ENCODE assay signal across 1 cellular context in the genomic region with DNA sequence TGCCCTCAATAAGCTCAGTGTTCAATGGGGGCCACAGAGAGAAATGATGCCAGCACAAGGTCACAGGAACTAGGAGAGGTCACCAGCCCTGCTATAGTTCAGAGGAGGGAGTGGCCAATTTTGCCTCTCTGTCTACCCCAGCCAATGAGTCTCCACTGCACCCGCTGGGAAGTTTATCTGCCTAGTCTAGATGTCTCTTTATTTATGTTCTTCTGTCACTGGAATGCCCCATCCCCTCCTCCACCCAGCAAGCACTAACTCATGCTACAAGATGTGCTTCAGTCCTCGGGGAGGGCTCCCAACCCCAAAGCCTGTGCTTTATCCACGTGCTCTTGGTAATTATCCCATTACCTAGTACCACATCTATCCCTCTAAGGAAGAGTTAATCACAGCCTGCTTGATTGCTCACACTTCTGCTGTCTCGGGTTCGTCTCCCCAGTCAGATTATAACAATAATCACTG.
TF ChIP-seq lines count a peak whose summit lies in the region.

No MANE protein-coding gene starts in this region.

TF ChIP-seq in K562, 482 proteins besides CTCF, POLR2A, EP300 and RAD21 (continued from another document and continues in another):
- TF ChIP-seq, protein P1, sequence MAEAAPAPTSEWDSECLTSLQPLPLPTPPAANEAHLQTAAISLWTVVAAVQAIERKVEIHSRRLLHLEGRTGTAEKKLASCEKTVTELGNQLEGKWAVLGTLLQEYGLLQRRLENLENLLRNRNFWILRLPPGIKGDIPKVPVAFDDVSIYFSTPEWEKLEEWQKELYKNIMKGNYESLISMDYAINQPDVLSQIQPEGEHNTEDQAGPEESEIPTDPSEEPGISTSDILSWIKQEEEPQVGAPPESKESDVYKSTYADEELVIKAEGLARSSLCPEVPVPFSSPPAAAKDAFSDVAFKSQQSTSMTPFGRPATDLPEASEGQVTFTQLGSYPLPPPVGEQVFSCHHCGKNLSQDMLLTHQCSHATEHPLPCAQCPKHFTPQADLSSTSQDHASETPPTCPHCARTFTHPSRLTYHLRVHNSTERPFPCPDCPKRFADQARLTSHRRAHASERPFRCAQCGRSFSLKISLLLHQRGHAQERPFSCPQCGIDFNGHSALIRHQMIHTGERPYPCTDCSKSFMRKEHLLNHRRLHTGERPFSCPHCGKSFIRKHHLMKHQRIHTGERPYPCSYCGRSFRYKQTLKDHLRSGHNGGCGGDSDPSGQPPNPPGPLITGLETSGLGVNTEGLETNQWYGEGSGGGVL (CRISPR knock-in tag; IDR thresholded peaks at IDR 0.05): no peak
- no peak for TF ChIP-seq PBX2 (CRISPR knock-in tag; IDR thresholded peaks at IDR 0.05; ENCODE audit: low read depth)
- peak; percentile 98 for TF ChIP-seq PBX2 (tag; conservative IDR thresholded peaks at IDR 0.05; ENCODE audit: low read depth)
- no peak for TF ChIP-seq ZNF280A (IDR thresholded peaks at IDR 0.05; ENCODE audit: low read depth, partially characterized antibody)
- TF ChIP-seq ESRRB (CRISPR knock-in tag; IDR thresholded peaks at IDR 0.05; ENCODE audit: borderline replicate concordance): no peak
- no peak for TF ChIP-seq ZNF3 (CRISPR knock-in tag; IDR thresholded peaks at IDR 0.05)
- no peak for TF ChIP-seq ZNF24 (IDR thresholded peaks at IDR 0.05)
- TF ChIP-seq KAT7 (CRISPR knock-in tag; IDR thresholded peaks at IDR 0.05; ENCODE audit: borderline replicate concordance): no peak
- no peak for TF ChIP-seq BCL6 (CRISPR knock-in tag; IDR thresholded peaks at IDR 0.05)
- no peak for TF ChIP-seq TFAM (CRISPR knock-in tag; conservative IDR thresholded peaks at IDR 0.05)
- TF ChIP-seq HIVEP1 (CRISPR knock-in tag; IDR thresholded peaks at IDR 0.05): 0 out of 2 replicates have a peak, but pooled peaks have one; percentile 9
- no peak for TF ChIP-seq EGR1 (conservative IDR thresholded peaks at IDR 0.05)
- TF ChIP-seq ZNF445 (CRISPR knock-in tag; IDR thresholded peaks at IDR 0.05; ENCODE audit: low read depth): no peak
- TF ChIP-seq YBX1 (IDR thresholded peaks at IDR 0.05): no peak
- TF ChIP-seq COPS2 (conservative IDR thresholded peaks at IDR 0.05): no peak
- TF ChIP-seq MEF2D (tag; conservative IDR thresholded peaks at IDR 0.05; ENCODE audit: low read depth): no peak
- TF ChIP-seq ZZZ3 (IDR thresholded peaks at IDR 0.05): no peak
- TF ChIP-seq ZC3H11A (IDR thresholded peaks at IDR 0.05; ENCODE audit: low read depth, low read length): no peak
- TF ChIP-seq ZNF280B (CRISPR knock-in tag; IDR thresholded peaks at IDR 0.05): no peak
- TF ChIP-seq TGIF2 (CRISPR knock-in tag; IDR thresholded peaks at IDR 0.05): no peak
- TF ChIP-seq ZBTB1 (CRISPR knock-in tag; IDR thresholded peaks at IDR 0.05; ENCODE audit: borderline replicate concordance, low read depth): no peak
- no peak for TF ChIP-seq CBX2 (IDR thresholded peaks at IDR 0.05; ENCODE audit: insufficient read depth, low read length, poor library complexity, severe bottlenecking)
- no peak for TF ChIP-seq ZFP30 (CRISPR knock-in tag; IDR thresholded peaks at IDR 0.05; ENCODE audit: borderline replicate concordance)
- no peak for TF ChIP-seq GATA2 (CRISPR knock-in tag; IDR thresholded peaks at IDR 0.05)
- TF ChIP-seq NR0B1 (IDR thresholded peaks at IDR 0.05; ENCODE audit: partially characterized antibody): no peak
- no peak for TF ChIP-seq DDX20 (tag; IDR thresholded peaks at IDR 0.05; ENCODE audit: low read depth)
- TF ChIP-seq SP2 (IDR thresholded peaks at IDR 0.05; ENCODE audit: extremely low read depth, low read depth, low read length, poor library complexity, severe bottlenecking): no peak
- TF ChIP-seq KDM1A (IDR thresholded peaks at IDR 0.05): no peak; a peak in 1 of 4 replicates
- peak; percentile 32; the same call in 1 of the 2 replicates for TF ChIP-seq ZBTB2 (IDR thresholded peaks at IDR 0.05)
- TF ChIP-seq HMGN3 (IDR thresholded peaks at IDR 0.05; ENCODE audit: borderline replicate concordance, extremely low read depth, insufficient read length, low read depth, low read length): no peak
- no peak for TF ChIP-seq SETDB1 (IDR thresholded peaks at IDR 0.05; ENCODE audit: low read length)
- no peak for TF ChIP-seq BCOR (IDR thresholded peaks at IDR 0.05)
- TF ChIP-seq NR4A1 (CRISPR knock-in tag; IDR thresholded peaks at IDR 0.05): no peak
- TF ChIP-seq NR4A1 (tag; IDR thresholded peaks at IDR 0.05): no peak
- no peak for TF ChIP-seq MTA2 (IDR thresholded peaks at IDR 0.05; ENCODE audit: low read depth)
- TF ChIP-seq ZKSCAN8 (CRISPR knock-in tag; IDR thresholded peaks at IDR 0.05): no peak
- peak; percentile 29; the same call in 1 of the 2 replicates for TF ChIP-seq MBD2 (IDR thresholded peaks at IDR 0.05; ENCODE audit: borderline replicate concordance, low read depth)
- no peak for TF ChIP-seq ZNF165 (CRISPR knock-in tag; IDR thresholded peaks at IDR 0.05; ENCODE audit: borderline replicate concordance)
- 0 out of 2 replicates have a peak, but pooled peaks have one; percentile 26 for TF ChIP-seq ETS1 (conservative IDR thresholded peaks at IDR 0.05; ENCODE audit: control insufficient read depth, low read depth, low read length)
- TF ChIP-seq TFAP4 (CRISPR knock-in tag; IDR thresholded peaks at IDR 0.05; ENCODE audit: borderline replicate concordance): 0 out of 2 replicates have a peak, but pooled peaks have one; percentile 17
- no peak for TF ChIP-seq ZNF57 (CRISPR knock-in tag; IDR thresholded peaks at IDR 0.05)
- peak; percentile 26; the same call in 1 of the 2 replicates for TF ChIP-seq ZKSCAN1 (IDR thresholded peaks at IDR 0.05; ENCODE audit: low read depth, low read length)
- peak; percentile 53 for TF ChIP-seq TCF3 (CRISPR knock-in tag; IDR thresholded peaks at IDR 0.05)
- TF ChIP-seq NFIC (IDR thresholded peaks at IDR 0.05): no peak
- no peak for TF ChIP-seq ZNF655 (CRISPR knock-in tag; IDR thresholded peaks at IDR 0.05)
- TF ChIP-seq CREBBP (IDR thresholded peaks at IDR 0.05; ENCODE audit: low read depth, low read length): no peak
- TF ChIP-seq, protein P2, sequence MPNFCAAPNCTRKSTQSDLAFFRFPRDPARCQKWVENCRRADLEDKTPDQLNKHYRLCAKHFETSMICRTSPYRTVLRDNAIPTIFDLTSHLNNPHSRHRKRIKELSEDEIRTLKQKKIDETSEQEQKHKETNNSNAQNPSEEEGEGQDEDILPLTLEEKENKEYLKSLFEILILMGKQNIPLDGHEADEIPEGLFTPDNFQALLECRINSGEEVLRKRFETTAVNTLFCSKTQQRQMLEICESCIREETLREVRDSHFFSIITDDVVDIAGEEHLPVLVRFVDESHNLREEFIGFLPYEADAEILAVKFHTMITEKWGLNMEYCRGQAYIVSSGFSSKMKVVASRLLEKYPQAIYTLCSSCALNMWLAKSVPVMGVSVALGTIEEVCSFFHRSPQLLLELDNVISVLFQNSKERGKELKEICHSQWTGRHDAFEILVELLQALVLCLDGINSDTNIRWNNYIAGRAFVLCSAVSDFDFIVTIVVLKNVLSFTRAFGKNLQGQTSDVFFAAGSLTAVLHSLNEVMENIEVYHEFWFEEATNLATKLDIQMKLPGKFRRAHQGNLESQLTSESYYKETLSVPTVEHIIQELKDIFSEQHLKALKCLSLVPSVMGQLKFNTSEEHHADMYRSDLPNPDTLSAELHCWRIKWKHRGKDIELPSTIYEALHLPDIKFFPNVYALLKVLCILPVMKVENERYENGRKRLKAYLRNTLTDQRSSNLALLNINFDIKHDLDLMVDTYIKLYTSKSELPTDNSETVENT (CRISPR knock-in tag; IDR thresholded peaks at IDR 0.05): no peak
- no peak for TF ChIP-seq ZNF699 (CRISPR knock-in tag; IDR thresholded peaks at IDR 0.05; ENCODE audit: insufficient replicate concordance)
- TF ChIP-seq NFATC3 (IDR thresholded peaks at IDR 0.05): peak; percentile 17; the same call in 1 of the 2 replicates
